In the genomic region with DNA sequence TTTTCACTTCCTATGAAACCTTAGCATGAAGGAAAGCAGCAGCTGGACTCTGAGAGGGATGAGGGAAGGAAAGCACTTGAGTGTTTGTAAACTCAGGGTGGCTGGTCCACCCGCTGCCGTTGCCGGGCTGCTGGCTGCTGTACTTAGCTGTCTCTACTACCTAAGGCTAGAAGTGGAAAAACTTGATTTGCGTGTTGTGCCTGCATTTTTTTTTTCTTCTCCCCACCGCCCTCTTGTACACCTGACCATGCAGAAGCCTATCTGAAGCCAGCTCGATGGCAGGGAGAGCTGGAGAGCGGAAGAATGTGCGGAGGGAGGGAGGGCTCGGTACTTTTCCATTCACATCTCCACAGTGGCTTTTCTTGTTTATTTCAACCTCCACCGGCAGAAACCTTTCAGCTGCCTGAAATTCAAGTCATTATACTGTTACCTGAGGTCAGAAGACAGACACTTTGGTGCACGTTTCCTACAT, we compare ENCODE assay signal across 8 cellular contexts. TPM values are rescaled to one million over a fixed set of nuclear protein-coding genes. Genes with fewer than 3 reads are reported as not detected.
A peak's percentile ranks its signal among the peaks of the same experiment; 100 is the strongest.
DNase-seq lines count a peak whose midpoint lies in the region; ATAC-seq, FAIRE-seq and TF ChIP-seq lines count a peak whose summit lies in the region.

No MANE protein-coding gene starts in this region.

- 61 to 67% methylated on average over 11 of the region's 11 CpGs for WGBS in tibial nerve, 2 donors

- H3K9me3 ChIP-seq in muscle layer of duodenum (ENCODE audit: control insufficient read depth in 1 of 2, low read length in 2 of 2) (no peaks in the 10 kb centered on the region), tibial artery (no peaks in the 10 kb centered on the region), tibial nerve (no peaks in the 10 kb centered on the region)

- no peak for TF ChIP-seq EP300 in tibial nerve (IDR thresholded peaks at IDR 0.05)

- no peak for TF ChIP-seq POLR2A in tibial nerve (IDR thresholded peaks at IDR 0.05)

- DNase-seq in DMS153 (lab: John Stamatoyannopoulos, UW) (peak; percentile 94), NCI-H2107 treated with DMSO at 0.1 percent for 48 hours (lab: John Stamatoyannopoulos, UW; ENCODE audit: unreplicated experiment) (peak; percentile 97), urothelium cell line (ENCODE audit: low spot score) (no peak), tibial artery (no peak), tibial nerve (ENCODE audit: low spot score in 2 of 2) (no peak)

- no peaks in the 10 kb centered on the region for H3K27me3 ChIP-seq in muscle layer of duodenum (ENCODE audit: low read depth, low read length)
- no peaks in the 10 kb centered on the region for H3K27me3 ChIP-seq in tibial artery
- no peaks in the 10 kb centered on the region for H3K27me3 ChIP-seq in tibial nerve

- intact Hi-C loops in dendritic cell treated with granulocyte-macrophage colony-stimulating factor and Interleukin-4, amounts not matched to agents 40 ng/mL and 50 ng/mL, for 4 days (cut with micrococcal nuclease), result no loop called here
- intact Hi-C loops in tibial artery (cut with DNase I; ENCODE audit: low total_unique reads), result no loop called here

- H3K4me1 Mint-ChIP-seq in dendritic cell treated with granulocyte-macrophage colony-stimulating factor and Interleukin-4, amounts not matched to agents 40 ng/mL and 50 ng/mL, for 4 days (ENCODE audit: low read depth), result peaks cover 47% of the 10 kb centered on the region

- no peaks in the 10 kb centered on the region for H3K9me3 Mint-ChIP-seq in dendritic cell treated with granulocyte-macrophage colony-stimulating factor and Interleukin-4, amounts not matched to agents 40 ng/mL and 50 ng/mL, for 4 days

- no peak for FAIRE-seq in urothelium cell line (lab: Jason Lieb, UNC)

- TF ChIP-seq CTCF in tibial artery (IDR thresholded peaks at IDR 0.05) (no peak), tibial nerve (IDR thresholded peaks at IDR 0.05) (no peak)

- H3K4me1 ChIP-seq in muscle layer of duodenum (ENCODE audit: control insufficient read depth in 1 of 2, insufficient read depth in 2 of 2, low read length in 2 of 2) (peaks cover 0 to 18% of the 10 kb centered on the region in 2 donors), tibial artery (peaks cover 0 to 26% (median 17%) of the 10 kb centered on the region in 4 donors), tibial nerve (peaks cover 3 to 24% (median 16%) of the 10 kb centered on the region in 4 donors)

- no peaks in the 10 kb centered on the region for H3K27me3 Mint-ChIP-seq in dendritic cell treated with granulocyte-macrophage colony-stimulating factor and Interleukin-4, amounts not matched to agents 40 ng/mL and 50 ng/mL, for 4 days

- ATAC-seq in GM19395 (IDR thresholded peaks at IDR 0.05; ENCODE audit: unreplicated experiment), result no peak

- peak overlapping the region; percentile 20 for H3K4me3 Mint-ChIP-seq in dendritic cell treated with granulocyte-macrophage colony-stimulating factor and Interleukin-4, amounts not matched to agents 40 ng/mL and 50 ng/mL, for 4 days

- H3K27ac ChIP-seq in muscle layer of duodenum (ENCODE audit: low read length) (peak overlapping the region; percentile 29), tibial artery (no peak overlapping the region), tibial nerve (peak overlapping the region in 1 of 4 donors; percentile 60)

- H3K36me3 ChIP-seq in muscle layer of duodenum (ENCODE audit: control insufficient read depth in 1 of 2, insufficient read depth in 2 of 2, low read length in 2 of 2), result peaks cover 0 to 9% of the 10 kb centered on the region in 2 donors
- H3K36me3 ChIP-seq in tibial artery, result no peaks in the 10 kb centered on the region
- H3K36me3 ChIP-seq in tibial nerve, result no peaks in the 10 kb centered on the region

- peaks cover 30% of the 10 kb centered on the region for H3K36me3 Mint-ChIP-seq in dendritic cell treated with granulocyte-macrophage colony-stimulating factor and Interleukin-4, amounts not matched to agents 40 ng/mL and 50 ng/mL, for 4 days (ENCODE audit: low read depth)

- peak overlapping the region; percentile 80 for H3K27ac Mint-ChIP-seq in dendritic cell treated with granulocyte-macrophage colony-stimulating factor and Interleukin-4, amounts not matched to agents 40 ng/mL and 50 ng/mL, for 4 days

- peak overlapping the region; percentile 44 to 62 for H3K4me3 ChIP-seq in muscle layer of duodenum (ENCODE audit: low read depth in 1 of 2, low read length in 2 of 2)
- H3K4me3 ChIP-seq in tibial artery, result no peak overlapping the region
- peak overlapping the region in 1 of 4 donors; percentile 13 for H3K4me3 ChIP-seq in tibial nerve

RNA-seq across cellular contexts. Expression of gene BCL6, which starts 4.8 kb away (rescaled TPM):
- 100 to 1,000 TPM; 272 to 500 (median 305) TPM for total RNA-seq in tibial nerve

RNA-seq across cellular contexts. Expression of gene RTP2, which starts 47.7 kb away (rescaled TPM):
- not detected for total RNA-seq in tibial nerve

Comparison
In these comparisons a context has a peak if more than half of its experiments do, and no peak if none do; other contexts are left out.
1. DNase-seq: peak in DMS153 (single experiment) and NCI-H2107 treated with DMSO at 0.1 percent for 48 hours (single experiment); none in urothelium cell line (single experiment), tibial artery (0 of 2) and tibial nerve (0 of 2).
2. H3K4me3 ChIP-seq: peak in muscle layer of duodenum (2 of 2); none in tibial artery (0 of 2).